15 cellular contexts compared by ENCODE assay signal in the genomic region with DNA sequence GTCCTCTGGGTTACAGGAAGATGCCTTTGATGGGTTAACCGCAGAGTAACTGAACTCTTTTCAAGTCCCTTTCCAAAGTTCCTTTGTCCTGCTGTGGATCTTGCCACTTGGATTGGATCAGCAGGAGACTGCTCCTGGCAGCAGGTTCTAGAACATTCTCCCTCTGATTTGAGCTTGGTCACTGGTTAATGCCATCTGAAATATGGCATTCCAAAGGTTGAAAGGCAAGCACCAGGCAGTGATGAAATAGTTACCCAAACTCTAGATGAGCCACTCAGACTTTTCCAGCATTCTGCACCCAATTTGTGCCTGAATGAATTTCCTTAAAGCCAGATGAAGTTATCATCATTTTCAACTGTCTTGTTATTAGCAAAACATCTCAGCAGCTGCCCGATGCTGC.
"Had no signal": no experiment of that assay in that cellular context is flagged by ENCODE, and none has a peak within 500 bp of the region (broad histone marks: within the 10 kb centered on the region; RNA-seq: fewer than 3 reads in every experiment).

No MANE protein-coding gene starts in this region.

- H3K36me3 Mint-ChIP-seq: immature natural killer cell, natural killer cell had no signal

- H3K27me3 ChIP-seq: adrenal gland, esophagus muscularis mucosa had no signal

- H3K27me3 Mint-ChIP-seq: activated CD8-positive, alpha-beta T cell treated with anti-CD3 and anti-CD28 coated beads for 36 hours; memory B cell had no signal

- H3K4me3 Mint-ChIP-seq: activated CD8-positive, alpha-beta T cell treated with anti-CD3 and anti-CD28 coated beads for 36 hours; activated T-cell treated with anti-CD3 and anti-CD28 coated beads, Interleukin-2, amount 50 U/mL, for 4 hours; immature natural killer cell; memory B cell; natural killer cell had no signal

- H3K9me3 ChIP-seq: adrenal gland, esophagus muscularis mucosa, thoracic aorta had no signal

- H3K36me3 ChIP-seq: adrenal gland, esophagus muscularis mucosa, thoracic aorta had no signal

- ATAC-seq: activated CD8-positive, alpha-beta T cell treated with anti-CD3 and anti-CD28 coated beads for 36 hours; activated T-cell treated with anti-CD3 and anti-CD28 coated beads, Interleukin-2, amount 50 U/mL, for 4 hours; natural killer cell; stimulated activated naive CD8-positive, alpha-beta T cell treated with anti-CD3 and anti-CD28 coated beads, Interleukin-15, Interleukin-2, amounts not matched to agents 100 U/mL and 50 U/mL, for 24 hours had no signal

- H3K4me3 ChIP-seq: adrenal gland, esophagus muscularis mucosa, thoracic aorta had no signal

- H3K9me3 Mint-ChIP-seq: activated CD8-positive, alpha-beta T cell treated with anti-CD3 and anti-CD28 coated beads for 36 hours; activated T-cell treated with anti-CD3 and anti-CD28 coated beads, Interleukin-2, amount 50 U/mL, for 4 hours; immature natural killer cell; memory B cell; natural killer cell had no signal

- H3K27ac Mint-ChIP-seq: activated CD8-positive, alpha-beta T cell treated with anti-CD3 and anti-CD28 coated beads for 36 hours; immature natural killer cell; memory B cell; natural killer cell; progenitor cell of endocrine pancreas had no signal

- DNase-seq: activated CD4-positive, alpha-beta T cell treated with anti-CD3 and anti-CD28 coated beads for 4 hours; activated CD8-positive, alpha-beta T cell treated with anti-CD3 and anti-CD28 coated beads for 36 hours; activated effector memory CD4-positive, alpha-beta T cell treated with Interleukin-2 at 50 U/mL for 16 hours; activated naive CD4-positive, alpha-beta T cell treated with anti-CD3 and anti-CD28 coated beads, Interleukin-2, amount 50 U/mL, for 16 hours; activated T-cell treated with anti-CD3 and anti-CD28 coated beads, Interleukin-2, amount 50 U/mL, for 4 hours; adrenal gland; glutamatergic neuron; immature natural killer cell; natural killer cell; occipital lobe; stimulated activated naive CD8-positive, alpha-beta T cell treated with anti-CD3 and anti-CD28 coated beads, Interleukin-15, Interleukin-2, amounts not matched to agents 100 U/mL and 50 U/mL, for 24 hours had no signal
